1 cellular context compared by ENCODE assay signal in genomic region chr17:63827801-63828221, GRCh38.
TF ChIP-seq lines count a peak whose summit lies in the region.

No MANE protein-coding gene starts in this region.

TF ChIP-seq in HCT116, 20 proteins besides CTCF, POLR2A, EP300 and RAD21 (continued from another document):
- no peak for TF ChIP-seq POLR2AphosphoS5 (IDR thresholded peaks at IDR 0.05; ENCODE audit: low read depth, low read length)
